ENCODE assay signal across 8 cellular contexts in genomic region chr1:167219646-167220536, GRCh38. TPM values are rescaled to one million over a fixed set of nuclear protein-coding genes. Genes with fewer than 3 reads are reported as not detected.
A peak's percentile ranks its signal among the peaks of the same experiment; 100 is the strongest.
DNase-seq lines count a peak whose midpoint lies in the region; ATAC-seq and TF ChIP-seq lines count a peak whose summit lies in the region.

No MANE protein-coding gene starts in this region.

- ATAC-seq in HG02642 (IDR thresholded peaks at IDR 0.05; ENCODE audit: poor library complexity, unreplicated experiment) (peak; percentile 39), SK-N-SH treated with all-trans-retinoic acid at 6 μM for 48 hours (peak; percentile 67), Right ventricle myocardium superior (ENCODE audit: poor library complexity) (peak; percentile 65)

- H3K9ac ChIP-seq in parathyroid adenoma, result no peak overlapping the region

- H3K27ac ChIP-seq in parathyroid adenoma (peak overlapping the region; percentile 86), tibial artery (peak overlapping the region; percentile 73 to 88)

- H3K27me3 ChIP-seq in parathyroid adenoma (ENCODE audit: control insufficient read depth, insufficient read depth, low read length), result no peaks in the 10 kb centered on the region
- H3K27me3 ChIP-seq in tibial artery, result no peaks in the 10 kb centered on the region

- H3K4me3 ChIP-seq in GM12865 (ENCODE audit: low read depth, low read length) (peak overlapping the region; percentile 73), parathyroid adenoma (ENCODE audit: low read depth, low read length) (peak overlapping the region; percentile 78), tibial artery (peak overlapping the region; percentile 93 to 94)

- H3K27ac Mint-ChIP-seq in activated naive CD8-positive, alpha-beta T cell, result peak overlapping the region; percentile 99

- TF ChIP-seq CTCF in GM12865 (IDR thresholded peaks at IDR 0.05; ENCODE audit: insufficient read depth, low read depth, low read length, missing control alignments) (no peak), parathyroid adenoma (IDR thresholded peaks at IDR 0.05) (no peak), tibial artery (IDR thresholded peaks at IDR 0.05) (no peak)

- H3K9me3 Mint-ChIP-seq in activated naive CD8-positive, alpha-beta T cell (ENCODE audit: low read depth), result no peaks in the 10 kb centered on the region

- H3K4me1 ChIP-seq in parathyroid adenoma (peaks cover 5% of the 10 kb centered on the region), tibial artery (peaks cover 0 to 30% (median 11%) of the 10 kb centered on the region in 4 donors)

- H3K9me3 ChIP-seq in parathyroid adenoma (ENCODE audit: control insufficient read depth, low read length), result no peaks in the 10 kb centered on the region
- H3K9me3 ChIP-seq in tibial artery, result no peaks in the 10 kb centered on the region

- peak overlapping the region; percentile 95 for H3K4me3 Mint-ChIP-seq in activated naive CD8-positive, alpha-beta T cell

- H3K79me2 ChIP-seq in parathyroid adenoma, result peaks cover 2% of the 10 kb centered on the region

- peak overlapping the region; percentile 87 for H3K4me2 ChIP-seq in parathyroid adenoma (ENCODE audit: low read length)

- H3K4me1 Mint-ChIP-seq in activated naive CD8-positive, alpha-beta T cell (ENCODE audit: low read depth), result peaks cover 34% of the 10 kb centered on the region

- H3K36me3 ChIP-seq in parathyroid adenoma (ENCODE audit: control insufficient read depth, insufficient read depth, low read length), result no peaks in the 10 kb centered on the region
- H3K36me3 ChIP-seq in tibial artery, result no peaks in the 10 kb centered on the region

- intact Hi-C loops in Right ventricle myocardium superior (cut with DNase I) (no loop called here), tibial artery (cut with DNase I; ENCODE audit: low total_unique reads) (loop anchor here (10.0 kb wide), 1 partner anchor 155 kb away; no protein-coding TSS in a partner anchor)

- H3K36me3 Mint-ChIP-seq in activated naive CD8-positive, alpha-beta T cell, result peaks cover 2% of the 10 kb centered on the region

- H2AFZ ChIP-seq in parathyroid adenoma, result peak overlapping the region; percentile 87

- H3K27me3 Mint-ChIP-seq in activated naive CD8-positive, alpha-beta T cell, result no peaks in the 10 kb centered on the region

- peak; percentile 93 for DNase-seq in GM12865 (ENCODE audit: low read depth)
- peak; percentile 96 for DNase-seq in NCI-H1105 (lab: John Stamatoyannopoulos, UW)
- DNase-seq in Right ventricle myocardium superior, result peak; percentile 91
- DNase-seq in tibial artery, result peak; percentile 82 to 83

TF ChIP-seq in SK-N-SH treated with all-trans-retinoic acid at 6 μM for 48 hours, 23 proteins besides CTCF, POLR2A, EP300 and RAD21:
- TF ChIP-seq ZNF565 (CRISPR knock-in tag; conservative IDR thresholded peaks at IDR 0.05; ENCODE audit: low read depth) (no peak), BACH2 (CRISPR knock-in tag; IDR thresholded peaks at IDR 0.05; ENCODE audit: borderline replicate concordance) (no peak), ZFP30 (CRISPR knock-in tag; IDR thresholded peaks at IDR 0.05) (no peak), TCF4 (CRISPR knock-in tag; IDR thresholded peaks at IDR 0.05; ENCODE audit: borderline replicate concordance) (no peak), CREB5 (CRISPR knock-in tag; IDR thresholded peaks at IDR 0.05; ENCODE audit: low read depth) (no peak), RARB (CRISPR knock-in tag; IDR thresholded peaks at IDR 0.05) (no peak), SNAI2 (CRISPR knock-in tag; IDR thresholded peaks at IDR 0.05) (no peak), ZNF70 (CRISPR knock-in tag; IDR thresholded peaks at IDR 0.05) (no peak), CSDC2 (CRISPR knock-in tag; IDR thresholded peaks at IDR 0.05) (no peak), GLIS3 (CRISPR knock-in tag; IDR thresholded peaks at IDR 0.05) (no peak)

RNA-seq across cellular contexts. Expression of gene POU2F1, which starts 0.8 kb away (rescaled TPM):
- 7.4 TPM for total RNA-seq in Right ventricle myocardium superior

Comparison
In these comparisons a context has a peak if more than half of its experiments do, and no peak if none do; other contexts are left out.
1. Peak in every context shown above with its lines: DNase-seq, ATAC-seq, H3K4me3 ChIP-seq and H3K27ac ChIP-seq.